23 cellular contexts compared by ENCODE assay signal in the genomic region with DNA sequence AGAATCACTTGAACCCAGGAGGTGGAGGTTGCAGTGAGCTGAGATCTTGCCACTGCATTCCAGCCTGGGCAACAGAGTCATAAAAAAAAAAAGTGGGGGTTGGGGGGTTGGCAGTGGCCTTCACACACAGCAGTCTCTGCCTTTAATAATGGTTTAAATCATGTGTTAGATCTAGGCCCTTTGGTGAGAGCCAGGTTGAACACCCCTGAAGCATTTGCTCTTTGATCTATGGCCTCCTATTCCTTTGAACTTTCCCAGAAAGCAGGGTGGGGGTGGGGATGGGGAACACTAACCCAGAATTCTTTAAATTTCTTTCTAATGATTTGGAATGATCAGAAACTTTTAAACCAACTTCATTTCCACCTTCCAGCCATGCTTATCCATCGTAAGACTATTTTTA.
"Had no signal": no experiment of that assay in that cellular context is flagged by ENCODE, and none has a peak within 500 bp of the region (broad histone marks: within the 10 kb centered on the region; RNA-seq: fewer than 3 reads in every experiment).

No MANE protein-coding gene starts in this region.

- ATAC-seq: natural killer cell; pancreas; right cardiac atrium; stimulated activated effector memory CD8-positive, alpha-beta T cell treated with anti-CD3 and anti-CD28 coated beads, Interleukin-12 subunit alpha, Interleukin-12 subunit beta, amount 100 ng/mL, for 72 hours; upper lobe of right lung had no signal

- H3K27me3 Mint-ChIP-seq: stimulated activated naive CD8-positive, alpha-beta T cell treated with anti-CD3 and anti-CD28 coated beads, Interleukin-15, Interleukin-2, amounts not matched to agents 100 ng/mL and 50 ng/mL, for 24 hours had no signal

- H3K4me3 Mint-ChIP-seq: immature natural killer cell; mesothelial cell of epicardium; naive B cell; natural killer cell; neural crest cell; stimulated activated effector memory CD8-positive, alpha-beta T cell treated with anti-CD3 and anti-CD28 coated beads, Interleukin-12 subunit alpha, Interleukin-12 subunit beta, amount 100 ng/mL, for 72 hours; stimulated activated naive CD8-positive, alpha-beta T cell treated with anti-CD3 and anti-CD28 coated beads, Interleukin-15, Interleukin-2, amounts not matched to agents 100 ng/mL and 50 ng/mL, for 24 hours had no signal

- H3K9me3 Mint-ChIP-seq: immature natural killer cell; mesothelial cell of epicardium; natural killer cell; neural crest cell; stimulated activated naive CD8-positive, alpha-beta T cell treated with anti-CD3 and anti-CD28 coated beads, Interleukin-15, Interleukin-2, amounts not matched to agents 100 ng/mL and 50 ng/mL, for 24 hours had no signal

- H3K4me1 Mint-ChIP-seq: immature natural killer cell, naive B cell had no signal

- H3K36me3 Mint-ChIP-seq: immature natural killer cell, naive B cell, natural killer cell had no signal

- DNase-seq: hypothalamus; immature natural killer cell; left ventricle myocardium inferior; mesendoderm; naive B cell; natural killer cell; nucleus accumbens; pancreas; posterior cingulate gyrus; retina; right cardiac atrium; sigmoid colon; small intestine; spleen; stimulated activated CD4-positive, alpha-beta T cell treated with anti-CD3 and anti-CD28 coated beads, Interleukin-4, amount 100 ng/mL, for 24 hours; stimulated activated naive CD4-positive, alpha-beta T cell; tibial artery; trophoblast cell; upper lobe of right lung had no signal

- H3K27ac Mint-ChIP-seq: immature natural killer cell; mesothelial cell of epicardium; naive B cell; natural killer cell; stimulated activated effector memory CD8-positive, alpha-beta T cell treated with anti-CD3 and anti-CD28 coated beads, Interleukin-12 subunit alpha, Interleukin-12 subunit beta, amount 100 ng/mL, for 72 hours; stimulated activated naive CD8-positive, alpha-beta T cell treated with anti-CD3 and anti-CD28 coated beads, Interleukin-15, Interleukin-2, amounts not matched to agents 100 ng/mL and 50 ng/mL, for 24 hours had no signal
